In the genomic region with DNA sequence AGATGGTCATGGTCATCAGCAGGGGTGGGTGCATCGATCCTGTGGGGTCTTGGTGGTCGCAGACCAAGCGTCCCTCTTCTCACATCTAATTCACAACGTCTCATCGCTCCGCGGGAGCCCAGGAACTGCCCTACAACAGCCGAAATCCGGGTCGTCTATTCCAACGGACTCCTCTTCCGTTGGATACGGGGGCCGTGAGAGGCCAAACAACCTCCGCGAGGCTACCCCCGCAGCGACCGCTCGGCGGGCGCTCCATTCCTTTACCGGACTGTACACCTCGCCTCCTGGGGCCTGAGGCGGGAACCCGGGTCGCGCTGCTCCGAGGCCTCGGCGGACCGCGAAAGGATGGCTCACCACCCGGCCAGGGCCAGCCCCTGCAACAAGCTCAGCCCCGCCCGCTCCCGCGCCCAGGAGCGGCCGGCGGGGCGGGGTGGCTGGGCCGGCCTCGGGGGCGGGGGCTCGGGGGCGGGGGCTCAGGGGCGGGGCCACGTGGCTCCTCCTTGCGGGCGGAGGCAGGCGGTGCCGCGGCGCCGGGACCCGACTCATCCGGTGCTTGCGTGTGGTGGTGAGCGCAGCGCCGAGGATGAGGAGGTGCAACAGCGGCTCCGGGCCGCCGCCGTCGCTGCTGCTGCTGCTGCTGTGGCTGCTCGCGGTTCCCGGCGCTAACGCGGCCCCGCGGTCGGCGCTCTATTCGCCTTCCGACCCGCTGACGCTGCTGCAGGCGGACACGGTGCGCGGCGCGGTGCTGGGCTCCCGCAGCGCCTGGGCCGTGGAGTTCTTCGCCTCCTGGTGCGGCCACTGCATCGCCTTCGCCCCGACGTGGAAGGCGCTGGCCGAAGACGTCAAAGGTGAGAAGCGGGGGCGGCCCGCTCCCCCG, we compare ENCODE assay signal across 8 cellular contexts. TPM values are rescaled to one million over a fixed set of nuclear protein-coding genes. Genes with fewer than 3 reads are reported as not detected.
A peak's percentile ranks its signal among the peaks of the same experiment; 100 is the strongest.
DNase-seq lines count a peak whose midpoint lies in the region; ATAC-seq and TF ChIP-seq lines count a peak whose summit lies in the region.

A gene with protein sequence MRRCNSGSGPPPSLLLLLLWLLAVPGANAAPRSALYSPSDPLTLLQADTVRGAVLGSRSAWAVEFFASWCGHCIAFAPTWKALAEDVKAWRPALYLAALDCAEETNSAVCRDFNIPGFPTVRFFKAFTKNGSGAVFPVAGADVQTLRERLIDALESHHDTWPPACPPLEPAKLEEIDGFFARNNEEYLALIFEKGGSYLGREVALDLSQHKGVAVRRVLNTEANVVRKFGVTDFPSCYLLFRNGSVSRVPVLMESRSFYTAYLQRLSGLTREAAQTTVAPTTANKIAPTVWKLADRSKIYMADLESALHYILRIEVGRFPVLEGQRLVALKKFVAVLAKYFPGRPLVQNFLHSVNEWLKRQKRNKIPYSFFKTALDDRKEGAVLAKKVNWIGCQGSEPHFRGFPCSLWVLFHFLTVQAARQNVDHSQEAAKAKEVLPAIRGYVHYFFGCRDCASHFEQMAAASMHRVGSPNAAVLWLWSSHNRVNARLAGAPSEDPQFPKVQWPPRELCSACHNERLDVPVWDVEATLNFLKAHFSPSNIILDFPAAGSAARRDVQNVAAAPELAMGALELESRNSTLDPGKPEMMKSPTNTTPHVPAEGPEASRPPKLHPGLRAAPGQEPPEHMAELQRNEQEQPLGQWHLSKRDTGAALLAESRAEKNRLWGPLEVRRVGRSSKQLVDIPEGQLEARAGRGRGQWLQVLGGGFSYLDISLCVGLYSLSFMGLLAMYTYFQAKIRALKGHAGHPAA (plus strand): TSS at position 545 of the 877 bp plus-strand sequence. CDS start 39 bp downstream, at position 584.

- H3K27ac Mint-ChIP-seq in H9: peak within 1 kb of the TSS in 2 of 3 experiments; percentile 20 to 85; a peak in 3 of 7 replicates

- H2AK5ac ChIP-seq in H9 (ENCODE audit: insufficient read length, low read length): no peak within 1 kb of the TSS

- H3K9me3 Mint-ChIP-seq in H9: no peaks in the 10 kb centered on the region

- no peak within 1 kb of the TSS for H2BK5ac ChIP-seq in H9 (ENCODE audit: insufficient read length, low read length)

- no peaks in the 10 kb centered on the region; the same call in 1 of the 2 replicates for H3K27me3 ChIP-seq in H9 (ENCODE audit: insufficient read depth, low read length)
- H3K27me3 ChIP-seq in MG63: no peaks in the 10 kb centered on the region
- H3K27me3 ChIP-seq in SJSA1 (replicated peaks): no peaks in the 10 kb centered on the region
- H3K27me3 ChIP-seq in foreskin keratinocyte: no peaks in the 10 kb centered on the region
- H3K27me3 ChIP-seq in neuron (ENCODE audit: insufficient read depth, low read length): peaks cover 5% of the 10 kb centered on the region
- H3K27me3 ChIP-seq in subcutaneous abdominal adipose tissue (ENCODE audit: control insufficient read depth in 5 of 5, insufficient read depth in 4 of 5, low read length in 5 of 5): no peaks in the 10 kb centered on the region

- H2AFZ ChIP-seq in H9 (ENCODE audit: low read length) (no peak within 1 kb of the TSS), neuron (ENCODE audit: low read depth, low read length) (peak within 1 kb of the TSS; percentile 83)

- H3K4me1 Mint-ChIP-seq in H9: peaks cover 22 to 33% of the 10 kb centered on the region in 2 experiments

- H3K4me3 ChIP-seq in MG63 (peak within 1 kb of the TSS; percentile 82), SJSA1 (peak within 1 kb of the TSS; percentile 92), neuron (ENCODE audit: low read length) (peak within 1 kb of the TSS; percentile 65), subcutaneous abdominal adipose tissue (ENCODE audit: low read depth in 1 of 5, low read length in 5 of 5) (peak within 1 kb of the TSS; percentile 71 to 100 (median 96))

- H3K23me2 ChIP-seq in H9 (ENCODE audit: insufficient read length, low read depth, low read length, poor library complexity, severe bottlenecking): peaks cover 8% of the 10 kb centered on the region

- H4K20me1 ChIP-seq in H9 (ENCODE audit: control insufficient read depth, insufficient read depth, insufficient read length): no peaks in the 10 kb centered on the region

- H3K9ac ChIP-seq in H9 (ENCODE audit: extremely low read depth, insufficient read length, low read length) (peak within 1 kb of the TSS; percentile 73), subcutaneous abdominal adipose tissue (ENCODE audit: low read length in 5 of 5) (peak within 1 kb of the TSS; percentile 40 to 93 (median 82))

- no peaks in the 10 kb centered on the region for H3K79me1 ChIP-seq in H9 (ENCODE audit: insufficient read depth, low read depth, low read length, poor library complexity, severe bottlenecking)

- H3K36me3 ChIP-seq in MG63 (peaks cover 12% of the 10 kb centered on the region; the same call in 1 of the 2 replicates), SJSA1 (no peaks in the 10 kb centered on the region; the same call in 1 of the 2 replicates), neuron (ENCODE audit: insufficient read depth, low read length) (no peaks in the 10 kb centered on the region), subcutaneous abdominal adipose tissue (ENCODE audit: control insufficient read depth in 5 of 5, insufficient read depth in 5 of 5, low read length in 5 of 5) (no peaks in the 10 kb centered on the region)

- no peak within 1 kb of the TSS for H2BK15ac ChIP-seq in H9 (ENCODE audit: low read depth, low read length)

- H3T11ph ChIP-seq in H9 (ENCODE audit: low read length): no peak within 1 kb of the TSS

- H3K9me3 ChIP-seq in H9 (ENCODE audit: control insufficient read depth, low read depth, low read length) (no peaks in the 10 kb centered on the region), MG63 (no peaks in the 10 kb centered on the region), SJSA1 (replicated peaks) (no peaks in the 10 kb centered on the region), neuron (ENCODE audit: low read length) (no peaks in the 10 kb centered on the region), subcutaneous abdominal adipose tissue (ENCODE audit: control insufficient read depth in 5 of 5, low read length in 5 of 5) (no peaks in the 10 kb centered on the region)

- no peak within 1 kb of the TSS for H2BK20ac ChIP-seq in H9 (ENCODE audit: low read depth, low read length, poor library complexity, severe bottlenecking)

- peak within 1 kb of the TSS; percentile 85 for H3K14ac ChIP-seq in H9 (ENCODE audit: insufficient read depth, low read length)

- H3K27ac ChIP-seq in H9 (ENCODE audit: insufficient read length, low read depth, low read length): no peak within 1 kb of the TSS
- peak within 1 kb of the TSS; percentile 88 for H3K27ac ChIP-seq in SJSA1
- peak within 1 kb of the TSS; percentile 86 for H3K27ac ChIP-seq in foreskin keratinocyte
- H3K27ac ChIP-seq in subcutaneous abdominal adipose tissue (ENCODE audit: low read depth, low read length): peak within 1 kb of the TSS; percentile 52

- no peak within 1 kb of the TSS for H4K8ac ChIP-seq in H9 (replicated peaks; ENCODE audit: insufficient read length, low read depth, low read length)

- WGBS in H9 (ENCODE audit: extremely low coverage, insufficient read length, low lambda C conversion rate): no CpG with 5 or more reads among the region's 104 CpGs

- peaks cover 29% of the 10 kb centered on the region for H3K27me3 Mint-ChIP-seq in H9 (ENCODE audit: low read depth)

- TF ChIP-seq CTCF in H9 (conservative IDR thresholded peaks at IDR 0.05) (peak; percentile 26; the same call in 1 of the 3 replicates), foreskin keratinocyte (conservative IDR thresholded peaks at IDR 0.05) (peak; percentile 45)

- ATAC-seq in foreskin keratinocyte: peak; percentile 89

- H4K5ac ChIP-seq in H9 (ENCODE audit: insufficient read length, low read depth, low read length): no peak within 1 kb of the TSS

- H3K18ac ChIP-seq in H9 (ENCODE audit: insufficient read length, low read depth, low read length): no peak within 1 kb of the TSS

- no peak within 1 kb of the TSS for H2BK120ac ChIP-seq in H9 (ENCODE audit: low read depth, low read length, poor library complexity, severe bottlenecking)

- H3K4me2 ChIP-seq in H9 (ENCODE audit: insufficient read depth, insufficient read length, low read length): peak within 1 kb of the TSS; percentile 93

- no peak within 1 kb of the TSS for H4K91ac ChIP-seq in H9 (ENCODE audit: insufficient read length, low read depth, low read length)

- H3K36me3 Mint-ChIP-seq in H9 (ENCODE audit: insufficient read depth in 1 of 3, low read depth in 3 of 3): no peaks in the 10 kb centered on the region; a peak in 1 of 7 replicates

- peak within 1 kb of the TSS; percentile 93 for H3K4me3 Mint-ChIP-seq in H9

- H2BK12ac ChIP-seq in H9 (ENCODE audit: insufficient read length, low read depth, low read length): no peak within 1 kb of the TSS

- DNase-seq in GDM1 (lab: John Stamatoyannopoulos, UW): peak; percentile 76
- DNase-seq in H9: peak; percentile 90
- DNase-seq in MG63: peak; percentile 92
- DNase-seq in SJSA1 (ENCODE audit: low read depth in 1 of 2, low spot score in 2 of 2): peak; percentile 90 to 93
- peak; percentile 82 to 91 (median 86) for DNase-seq in activated naive CD4-positive, alpha-beta T cell (lab: John Stamatoyannopoulos, UW)
- DNase-seq in foreskin keratinocyte: peak; percentile 56 to 78

- H3K23ac ChIP-seq in H9 (ENCODE audit: insufficient read length, low read depth, low read length): no peak within 1 kb of the TSS

- H3K79me2 ChIP-seq in H9 (ENCODE audit: insufficient read depth, low read length): peaks cover 3% of the 10 kb centered on the region; the same call in 1 of the 2 replicates

- no peak within 1 kb of the TSS for H3K56ac ChIP-seq in H9 (ENCODE audit: insufficient read length, low read depth, low read length)

- H3K4me1 ChIP-seq in H9 (ENCODE audit: insufficient read depth, low read length) (no peaks in the 10 kb centered on the region; the same call in 1 of the 2 replicates), SJSA1 (replicated peaks) (peaks cover 62% of the 10 kb centered on the region), foreskin keratinocyte (peaks cover 22% of the 10 kb centered on the region), neuron (ENCODE audit: insufficient read depth, low read length) (peaks cover 11% of the 10 kb centered on the region), subcutaneous abdominal adipose tissue (ENCODE audit: control insufficient read depth in 5 of 5, insufficient read depth in 5 of 5, low read length in 5 of 5) (peaks cover 3 to 18% (median 16%) of the 10 kb centered on the region in 5 donors)

- H3K4ac ChIP-seq in H9 (ENCODE audit: low read depth, low read length): no peak within 1 kb of the TSS

RNA-seq across cellular contexts. Expression of the gene that starts here (rescaled TPM):
- 76.5 and 79.2 TPM in 2 replicates for total RNA-seq in H9 (2021)
- total RNA-seq in MG63 (2014; rRNA removed; shearing (Covaris generic); ENCODE audit: low replicate concordance): 270 and 569 TPM in 2 replicates
- total RNA-seq in SJSA1 (2014; rRNA removed; shearing (Covaris generic)): 163 and 262 TPM in 2 replicates
- total RNA-seq in foreskin keratinocyte: 92.7 and 93.7 TPM in 2 replicates
- polyA plus RNA-seq in foreskin keratinocyte: 103 and 107 TPM in 2 replicates
